In genomic region chr7:54967384-54967783, GRCh38 we compare ENCODE assay signal across 18 cellular contexts. TPM values are rescaled to one million over a fixed set of nuclear protein-coding genes. Genes with fewer than 3 reads are reported as not detected.
DNase-seq lines count a peak whose midpoint lies in the region; FAIRE-seq and TF ChIP-seq lines count a peak whose summit lies in the region.
"Had no signal": no experiment of that assay in that cellular context is flagged by ENCODE, and none has a peak within 500 bp of the region (broad histone marks: within the 10 kb centered on the region; RNA-seq: fewer than 3 reads in every experiment).

No MANE protein-coding gene starts in this region.

- in situ Hi-C loops in ACHN (cut with HindIII; ENCODE audit: low pct_ligation_motif_present, low pct_unique_long_range_greater_than_20kb, low sequenced_read_pairs), result no loop called here

- peaks cover 4% of the 10 kb centered on the region for H3K27me3 Mint-ChIP-seq in activated CD4-positive, alpha-beta T cell treated with anti-CD3 and anti-CD28 coated beads, Interleukin-2, amount 10 ng/mL, durations not matched to agents 24 days and 14 days

- H3K4me3 ChIP-seq in bronchial epithelial cell (ENCODE audit: low read depth, low read length), result no peak overlapping the region
- H3K4me3 ChIP-seq: spleen, stomach had no signal

- no peak for TF ChIP-seq CTCF in bronchial epithelial cell (IDR thresholded peaks at IDR 0.05; ENCODE audit: insufficient read depth, low read length, severe bottlenecking)

- no peaks in the 10 kb centered on the region for H3K27me3 ChIP-seq in bronchial epithelial cell (ENCODE audit: control insufficient read depth, insufficient read depth, low read length)
- H3K27me3 ChIP-seq: spleen had no signal

- H3K36me3 ChIP-seq in bronchial epithelial cell (ENCODE audit: control insufficient read depth, insufficient read depth, low read length), result no peaks in the 10 kb centered on the region
- H3K36me3 ChIP-seq: spleen, stomach had no signal

- H3K9me3 Mint-ChIP-seq in activated CD4-positive, alpha-beta T cell treated with anti-CD3 and anti-CD28 coated beads, Interleukin-2, amount 10 ng/mL, durations not matched to agents 24 days and 14 days, result no peaks in the 10 kb centered on the region
- H3K9me3 Mint-ChIP-seq: activated naive CD8-positive, alpha-beta T cell treated with anti-CD3 and anti-CD28 coated beads for 36 hours had no signal

- no peaks in the 10 kb centered on the region for H3K36me3 Mint-ChIP-seq in activated CD4-positive, alpha-beta T cell treated with anti-CD3 and anti-CD28 coated beads, Interleukin-2, amount 10 ng/mL, durations not matched to agents 24 days and 14 days (ENCODE audit: low read depth)
- H3K36me3 Mint-ChIP-seq: activated naive CD8-positive, alpha-beta T cell treated with anti-CD3 and anti-CD28 coated beads for 36 hours had no signal

- no peaks in the 10 kb centered on the region for H3K4me1 Mint-ChIP-seq in activated CD4-positive, alpha-beta T cell treated with anti-CD3 and anti-CD28 coated beads, Interleukin-2, amount 10 ng/mL, durations not matched to agents 24 days and 14 days
- H3K4me1 Mint-ChIP-seq: activated naive CD8-positive, alpha-beta T cell treated with anti-CD3 and anti-CD28 coated beads for 36 hours had no signal

- H3K4me3 Mint-ChIP-seq in activated CD4-positive, alpha-beta T cell treated with anti-CD3 and anti-CD28 coated beads, Interleukin-2, amount 10 ng/mL, durations not matched to agents 24 days and 14 days, result no peak overlapping the region
- H3K4me3 Mint-ChIP-seq: activated naive CD8-positive, alpha-beta T cell treated with anti-CD3 and anti-CD28 coated beads for 36 hours had no signal

- intact Hi-C loops in activated CD4-positive, alpha-beta T cell treated with anti-CD3 and anti-CD28 coated beads, Interleukin-2, amount 10 ng/mL, durations not matched to agents 24 days and 14 days (cut with micrococcal nuclease), result no loop called here

- FAIRE-seq in bronchial epithelial cell (lab: Jason Lieb, UNC), result peak; percentile 99
- FAIRE-seq: colon, D721Med had no signal

- H3K27ac Mint-ChIP-seq in activated CD4-positive, alpha-beta T cell treated with anti-CD3 and anti-CD28 coated beads, Interleukin-2, amount 10 ng/mL, durations not matched to agents 24 days and 14 days, result no peak overlapping the region
- H3K27ac Mint-ChIP-seq: activated naive CD8-positive, alpha-beta T cell treated with anti-CD3 and anti-CD28 coated beads for 36 hours had no signal

- peak; percentile 99 for DNase-seq in ACHN
- DNase-seq in LoVo (ENCODE audit: low spot score), result peak; percentile 73
- peak; percentile 100 for DNase-seq in bronchial epithelial cell (ENCODE audit: low read depth)
- DNase-seq in left kidney (ENCODE audit: low read depth, low spot score), result peak; percentile 39
- DNase-seq in activated CD4-positive, alpha-beta T cell treated with anti-CD3 and anti-CD28 coated beads, Interleukin-2, amount 10 ng/mL, durations not matched to agents 24 days and 14 days, result no peak
- no peak for DNase-seq in AG08395 (ENCODE audit: low spot score)
- DNase-seq in NCI-H1436 treated with DMSO at 0.1 percent for 48 hours (lab: John Stamatoyannopoulos, UW), result no peak
- DNase-seq in DMS 273 treated with DMSO at 0.1 percent for 48 hours (lab: John Stamatoyannopoulos, UW), result no peak
- DNase-seq: activated CD4-positive, alpha-beta T cell treated with anti-CD3 and anti-CD28 coated beads for 1 hour; activated naive CD8-positive, alpha-beta T cell treated with anti-CD3 and anti-CD28 coated beads for 36 hours; activated T-cell treated with anti-CD3 and anti-CD28 coated beads for 4 hours; NCI-H69; RPMI8226; spleen; stomach; T-helper 2 cell had no signal

RNA-seq across cellular contexts. Expression of gene EGFR, which starts 51.4 kb away (rescaled TPM):
- 114 and 137 TPM in 2 replicates for total RNA-seq in bronchial epithelial cell
- total RNA-seq in activated CD4-positive, alpha-beta T cell treated with anti-CD3 and anti-CD28 coated beads, Interleukin-2, amount 10 ng/mL, durations not matched to agents 24 days and 14 days, result not detected in 2 replicates
- total RNA-seq: activated naive CD8-positive, alpha-beta T cell treated with anti-CD3 and anti-CD28 coated beads for 36 hours had no signal

Comparison
In these comparisons a context has a peak if more than half of its experiments do, and no peak if none do; other contexts are left out.
1. DNase-seq: peak in ACHN (single experiment), LoVo (single experiment), bronchial epithelial cell (single experiment) and left kidney (single experiment); none in activated CD4-positive, alpha-beta T cell treated with anti-CD3 and anti-CD28 coated beads, Interleukin-2, amount 10 ng/mL, durations not matched to agents 24 days and 14 days (single experiment), AG08395 (single experiment), NCI-H1436 treated with DMSO at 0.1 percent for 48 hours (single experiment) and DMS 273 treated with DMSO at 0.1 percent for 48 hours (single experiment).
2. RNA of gene EGFR, which starts 51.4 kb away (total RNA-seq): 114 to 137 TPM in bronchial epithelial cell; not detected in activated CD4-positive, alpha-beta T cell treated with anti-CD3 and anti-CD28 coated beads, Interleukin-2, amount 10 ng/mL, durations not matched to agents 24 days and 14 days; every median in the first group is over 100 times any median in the second.